In genomic region chr11:90219438-90219837, GRCh38 we compare ENCODE assay signal across 1 cellular context.
TF ChIP-seq lines count a peak whose summit lies in the region.

No MANE protein-coding gene starts in this region.

TF ChIP-seq in A549, 52 proteins besides CTCF, POLR2A, EP300 and RAD21 (continued from another document):
- TF ChIP-seq HMGXB4 (CRISPR knock-in tag; IDR thresholded peaks at IDR 0.05; ENCODE audit: borderline replicate concordance) (no peak), SMC3 (IDR thresholded peaks at IDR 0.05) (no peak), FOXS1 (CRISPR knock-in tag; IDR thresholded peaks at IDR 0.05) (no peak), CBX2 (IDR thresholded peaks at IDR 0.05; ENCODE audit: borderline replicate concordance, low read depth) (no peak), BHLHE40 (IDR thresholded peaks at IDR 0.05; ENCODE audit: low read depth, low read length) (no peak), ZSCAN20 (CRISPR knock-in tag; IDR thresholded peaks at IDR 0.05) (no peak), ESRRA (IDR thresholded peaks at IDR 0.05; ENCODE audit: borderline replicate concordance, low read length) (no peak), SREBF2 (IDR thresholded peaks at IDR 0.05) (no peak), CBX8 (IDR thresholded peaks at IDR 0.05) (no peak), HOXA7 (CRISPR knock-in tag; IDR thresholded peaks at IDR 0.05) (no peak), EHF (CRISPR knock-in tag; IDR thresholded peaks at IDR 0.05) (no peak), ELK1 (IDR thresholded peaks at IDR 0.05; ENCODE audit: low read depth, low read length) (no peak), MAFK (IDR thresholded peaks at IDR 0.05; ENCODE audit: partially characterized antibody) (no peak)
TF ChIP-seq in A549: peak in this region for 0.
